Comparison of ENCODE assay signal across 8 cellular contexts in genomic region chr1:161069731-161070270, GRCh38. TPM values are rescaled to one million over a fixed set of nuclear protein-coding genes. Genes with fewer than 3 reads are reported as not detected.
DNase-seq lines count a peak whose midpoint lies in the region; ATAC-seq and TF ChIP-seq lines count a peak whose summit lies in the region.

TSS of gene ARHGAP30 (minus strand) at chr1:161069891. CDS start at chr1:161069624, 267 bp downstream.

- no peaks in the 10 kb centered on the region for H4K20me1 ChIP-seq in OCI-LY1 (ENCODE audit: insufficient read depth, low read length)

- H3K4me1 Mint-ChIP-seq in activated T-helper 1 cell treated with anti-CD3 and anti-CD28 coated beads, Interleukin-12 subunit alpha, Interleukin-12 subunit beta, Interleukin-2, Interleukin-4 antibody, amounts not matched to agents 30 ng/mL and 10 ng/mL and 1 ng/mL, durations not matched to agents 14 hours and 24 hours and 36 hours (ENCODE audit: low read depth): peaks cover 59% of the 10 kb centered on the region

- peaks cover 29% of the 10 kb centered on the region for H3K4me1 ChIP-seq in OCI-LY1 (ENCODE audit: insufficient read depth, low read length, severe bottlenecking)

- no peaks in the 10 kb centered on the region for H3F3A ChIP-seq in OCI-LY1 (ENCODE audit: insufficient read depth, low read length)

- no peak within 1 kb of the TSS for H2AFZ ChIP-seq in OCI-LY1 (ENCODE audit: low read length)

- 0 out of 2 replicates have a peak, but pooled peaks cover 16% of the 10 kb centered on the region for H3K79me2 ChIP-seq in OCI-LY1 (ENCODE audit: insufficient read depth, low read length)

- no peaks in the 10 kb centered on the region for H3K27me3 ChIP-seq in OCI-LY1 (ENCODE audit: insufficient read depth, low read length)

- H3K27me3 Mint-ChIP-seq in activated T-helper 1 cell treated with anti-CD3 and anti-CD28 coated beads, Interleukin-12 subunit alpha, Interleukin-12 subunit beta, Interleukin-2, Interleukin-4 antibody, amounts not matched to agents 30 ng/mL and 10 ng/mL and 1 ng/mL, durations not matched to agents 14 hours and 24 hours and 36 hours (ENCODE audit: insufficient read depth): no peaks in the 10 kb centered on the region

- peak within 1 kb of the TSS; percentile 95 for H3K9ac ChIP-seq in OCI-LY1 (ENCODE audit: low read length)

- H3K9me2 ChIP-seq in OCI-LY1 (ENCODE audit: low read depth, low read length): no peaks in the 10 kb centered on the region

- DNase-seq in activated T-helper 1 cell treated with anti-CD3 and anti-CD28 coated beads, Interleukin-12 subunit alpha, Interleukin-12 subunit beta, Interleukin-2, Interleukin-4 antibody, amounts not matched to agents 30 ng/mL and 10 ng/mL and 1 ng/mL, durations not matched to agents 14 hours and 24 hours and 36 hours (ENCODE audit: low spot score): peak; percentile 84
- DNase-seq in left lobe of liver (ENCODE audit: low spot score) (peak; percentile 56), SW480 (ENCODE audit: low spot score) (no peak), NCI-H1930 (lab: John Stamatoyannopoulos, UW) (no peak)
- DNase-seq in stimulated activated CD8-positive, alpha-beta memory T cell treated with anti-CD3 and anti-CD28 coated beads, Interleukin-15, amount 100 ng/mL, for 1 hour (ENCODE audit: low read depth): peak; percentile 63

- no peak for TF ChIP-seq CTCF in GM12875 (IDR thresholded peaks at IDR 0.05; ENCODE audit: borderline replicate concordance, insufficient read depth, low read depth, low read length)
- no peak for TF ChIP-seq CTCF in OCI-LY1 (IDR thresholded peaks at IDR 0.05; ENCODE audit: low read length)

- H3K27ac Mint-ChIP-seq in activated T-helper 1 cell treated with anti-CD3 and anti-CD28 coated beads, Interleukin-12 subunit alpha, Interleukin-12 subunit beta, Interleukin-2, Interleukin-4 antibody, amounts not matched to agents 30 ng/mL and 10 ng/mL and 1 ng/mL, durations not matched to agents 14 hours and 24 hours and 36 hours: peak within 1 kb of the TSS; percentile 99

- peak within 1 kb of the TSS; percentile 96 for H3K4me3 Mint-ChIP-seq in activated T-helper 1 cell treated with anti-CD3 and anti-CD28 coated beads, Interleukin-12 subunit alpha, Interleukin-12 subunit beta, Interleukin-2, Interleukin-4 antibody, amounts not matched to agents 30 ng/mL and 10 ng/mL and 1 ng/mL, durations not matched to agents 14 hours and 24 hours and 36 hours

- peak within 1 kb of the TSS; percentile 98 for H3K4me3 ChIP-seq in GM12875 (ENCODE audit: low read depth, low read length)
- peak within 1 kb of the TSS; percentile 83 for H3K4me3 ChIP-seq in OCI-LY1 (ENCODE audit: low read depth, low read length, poor library complexity, severe bottlenecking)

- H3K9me3 ChIP-seq in OCI-LY1 (ENCODE audit: low read length): peaks cover 3% of the 10 kb centered on the region; the same call in 1 of the 2 replicates

- intact Hi-C loops in activated T-helper 1 cell treated with anti-CD3 and anti-CD28 coated beads, Interleukin-12 subunit alpha, Interleukin-12 subunit beta, Interleukin-2, Interleukin-4 antibody, amounts not matched to agents 30 ng/mL and 10 ng/mL and 1 ng/mL, durations not matched to agents 14 hours and 24 hours and 36 hours (cut with micrococcal nuclease): loop anchor here (1.0 to 2.0 kb wide), 3 partner anchors 27 to 49 kb away; partner anchors contain the start of genes F11R, NIT1 and PFDN2

- peak; percentile 66 for ATAC-seq in HG02623 (IDR thresholded peaks at IDR 0.05; ENCODE audit: unreplicated experiment)
- ATAC-seq in left lobe of liver: peak; percentile 59

- H3K36me3 ChIP-seq in OCI-LY1 (ENCODE audit: insufficient read depth, low read length): peaks cover 5% of the 10 kb centered on the region; the same call in 1 of the 2 replicates

- H3K9me3 Mint-ChIP-seq in activated T-helper 1 cell treated with anti-CD3 and anti-CD28 coated beads, Interleukin-12 subunit alpha, Interleukin-12 subunit beta, Interleukin-2, Interleukin-4 antibody, amounts not matched to agents 30 ng/mL and 10 ng/mL and 1 ng/mL, durations not matched to agents 14 hours and 24 hours and 36 hours: no peaks in the 10 kb centered on the region

- H3K36me3 Mint-ChIP-seq in activated T-helper 1 cell treated with anti-CD3 and anti-CD28 coated beads, Interleukin-12 subunit alpha, Interleukin-12 subunit beta, Interleukin-2, Interleukin-4 antibody, amounts not matched to agents 30 ng/mL and 10 ng/mL and 1 ng/mL, durations not matched to agents 14 hours and 24 hours and 36 hours (ENCODE audit: low read depth): peaks cover 22% of the 10 kb centered on the region

- H3K27ac ChIP-seq in OCI-LY1 (ENCODE audit: low read depth, low read length, poor library complexity, severe bottlenecking): peak within 1 kb of the TSS; percentile 85

- H3K4me2 ChIP-seq in OCI-LY1 (ENCODE audit: low read length): peak within 1 kb of the TSS; percentile 88

RNA-seq across cellular contexts. Expression of gene ARHGAP30, which starts in this region (rescaled TPM):
- 149 and 151 TPM in 2 replicates for total RNA-seq in activated T-helper 1 cell treated with anti-CD3 and anti-CD28 coated beads, Interleukin-12 subunit alpha, Interleukin-12 subunit beta, Interleukin-2, Interleukin-4 antibody, amounts not matched to agents 30 ng/mL and 10 ng/mL and 1 ng/mL, durations not matched to agents 14 hours and 24 hours and 36 hours
- 4.0 TPM for total RNA-seq in left lobe of liver

Comparison
In these comparisons a context has a peak if more than half of its experiments do, and no peak if none do; other contexts are left out.
1. RNA of gene ARHGAP30 (total RNA-seq): 149 to 151 TPM in activated T-helper 1 cell treated with anti-CD3 and anti-CD28 coated beads, Interleukin-12 subunit alpha, Interleukin-12 subunit beta, Interleukin-2, Interleukin-4 antibody, amounts not matched to agents 30 ng/mL and 10 ng/mL and 1 ng/mL, durations not matched to agents 14 hours and 24 hours and 36 hours; 4.0 TPM in left lobe of liver (single experiment); every median in the first group is over 10 times any median in the second.
2. DNase-seq: peak in activated T-helper 1 cell treated with anti-CD3 and anti-CD28 coated beads, Interleukin-12 subunit alpha, Interleukin-12 subunit beta, Interleukin-2, Interleukin-4 antibody, amounts not matched to agents 30 ng/mL and 10 ng/mL and 1 ng/mL, durations not matched to agents 14 hours and 24 hours and 36 hours (single experiment), left lobe of liver (single experiment) and stimulated activated CD8-positive, alpha-beta memory T cell treated with anti-CD3 and anti-CD28 coated beads, Interleukin-15, amount 100 ng/mL, for 1 hour (single experiment); none in SW480 (single experiment) and NCI-H1930 (0 of 2).